Comparison of ENCODE assay signal across 8 cellular contexts in genomic region chr10:30736685-30737232, GRCh38.
DNase-seq lines count a peak whose midpoint lies in the region; ATAC-seq and TF ChIP-seq lines count a peak whose summit lies in the region.

No MANE protein-coding gene starts in this region.

- no peaks in the 10 kb centered on the region for H3K9me3 ChIP-seq in gastroesophageal sphincter

- no peak for TF ChIP-seq CTCF in gastroesophageal sphincter (IDR thresholded peaks at IDR 0.05)

- H3K4me1 ChIP-seq in gastroesophageal sphincter: peaks cover 0 to 14% (median 5%) of the 10 kb centered on the region in 3 donors

- 13% methylated on average over 3 to 6 of the region's 10 CpGs for WGBS in gastroesophageal sphincter (ENCODE audit: low coverage in 1 of 2), 2 donors

- ATAC-seq in HG03045 (IDR thresholded peaks at IDR 0.05; ENCODE audit: unreplicated experiment): peak; percentile 69
- peak; percentile 87 for ATAC-seq in gastroesophageal sphincter

- no peak for TF ChIP-seq EP300 in gastroesophageal sphincter (IDR thresholded peaks at IDR 0.05)

- no peak for TF ChIP-seq POLR2A in gastroesophageal sphincter (IDR thresholded peaks at IDR 0.05)

- H3K27me3 ChIP-seq in gastroesophageal sphincter: no peaks in the 10 kb centered on the region

- H3K27ac ChIP-seq in gastroesophageal sphincter: no peak overlapping the region

- H3K4me3 ChIP-seq in gastroesophageal sphincter: no peak overlapping the region

- peak; percentile 17 for DNase-seq in stimulated activated CD4-positive, alpha-beta T cell treated with anti-CD3 and anti-CD28 coated beads, Interleukin-1b, Interleukin-23, amount 100 ng/mL, for 48 hours
- DNase-seq in stimulated activated CD4-positive, alpha-beta T cell treated with anti-CD3 and anti-CD28 coated beads, Interleukin-4, amount 100 ng/mL, for 1 hour: no peak
- DNase-seq in SIG-M5 treated with dmso at 0.1 percent for 504 hours (lab: John Stamatoyannopoulos, UW; ENCODE audit: unreplicated experiment) (peak; percentile 71), NCI-H187 (lab: John Stamatoyannopoulos, UW) (no peak), SHP77 treated with DMSO at 0.1 percent for 48 hours (lab: John Stamatoyannopoulos, UW) (no peak), T-helper 9 cell (no peak)

- H3K36me3 ChIP-seq in gastroesophageal sphincter: no peaks in the 10 kb centered on the region

Comparison
In these comparisons a context has a peak if more than half of its experiments do, and no peak if none do; other contexts are left out.
1. DNase-seq: peak in stimulated activated CD4-positive, alpha-beta T cell treated with anti-CD3 and anti-CD28 coated beads, Interleukin-1b, Interleukin-23, amount 100 ng/mL, for 48 hours (single experiment) and SIG-M5 treated with dmso at 0.1 percent for 504 hours (single experiment); none in stimulated activated CD4-positive, alpha-beta T cell treated with anti-CD3 and anti-CD28 coated beads, Interleukin-4, amount 100 ng/mL, for 1 hour (single experiment), NCI-H187 (0 of 2), SHP77 treated with DMSO at 0.1 percent for 48 hours (single experiment) and T-helper 9 cell (single experiment).